ENCODE assay signal across 19 cellular contexts in the genomic region with DNA sequence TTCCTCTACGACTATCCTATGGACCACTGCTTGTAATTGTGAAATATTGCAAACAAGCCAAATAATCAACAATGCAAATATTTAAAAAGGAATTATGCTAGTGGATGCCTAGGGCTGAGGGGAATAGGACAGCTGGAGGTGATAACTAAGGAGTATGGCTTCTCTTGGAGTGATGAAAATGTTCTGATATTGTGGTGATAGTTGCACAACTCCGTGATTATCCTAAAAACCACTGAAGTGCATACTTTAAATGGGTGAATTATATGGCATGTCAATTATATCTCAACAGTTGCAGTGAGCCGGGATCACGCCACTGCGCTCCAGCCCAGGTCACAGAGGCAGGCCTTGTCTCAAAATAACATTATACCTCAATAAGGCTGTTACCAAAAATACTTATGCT.
"Had no signal": no experiment of that assay in that cellular context is flagged by ENCODE, and none has a peak within 500 bp of the region (broad histone marks: within the 10 kb centered on the region; RNA-seq: fewer than 3 reads in every experiment).

No MANE protein-coding gene starts in this region.

- H3K4me1 ChIP-seq: colonic mucosa, foreskin keratinocyte, thyroid gland had no signal

- H3K4me2 ChIP-seq: smooth muscle cell had no signal

- H3K9me3 ChIP-seq: colonic mucosa, mucosa of descending colon, pancreas, suprapubic skin, thyroid gland had no signal

- H3K27ac ChIP-seq: colonic mucosa, foreskin keratinocyte, pancreas, suprapubic skin, thyroid gland had no signal

- H3K27me3 ChIP-seq: colonic mucosa, foreskin keratinocyte, pancreas, suprapubic skin, thyroid gland had no signal

- H3K4me3 ChIP-seq: colonic mucosa, mucosa of descending colon, pancreas, smooth muscle cell, suprapubic skin, thyroid gland had no signal

- DNase-seq: cerebellar nuclear complex; colonic mucosa; effector CD8-positive, alpha-beta T cell; foreskin keratinocyte; islet precursor cell; mammary epithelial cell; mucosa of descending colon; naive thymus-derived CD8-positive, alpha-beta T cell; occipital lobe; pancreas; right cardiac atrium; stimulated activated CD4-positive, alpha-beta T cell treated with anti-CD3 and anti-CD28 coated beads, Interleukin-4, amount 100 ng/mL, for 1 hour; stimulated activated CD8-positive, alpha-beta memory T cell treated with anti-CD3 and anti-CD28 coated beads, Interleukin-4, amount 100 ng/mL, for 48 hours; stimulated activated naive CD8-positive, alpha-beta T cell treated with anti-CD3 and anti-CD28 coated beads, Interleukin-15, Interleukin-2, amounts not matched to agents 100 U/mL and 50 U/mL, for 24 hours; thyroid gland had no signal

- ATAC-seq: foreskin keratinocyte; left lobe of liver; naive thymus-derived CD8-positive, alpha-beta T cell; right cardiac atrium; stimulated activated effector memory CD8-positive, alpha-beta T cell treated with anti-CD3 and anti-CD28 coated beads, Interleukin-12 subunit alpha, Interleukin-12 subunit beta, amount 100 ng/mL, for 72 hours; stimulated activated naive CD8-positive, alpha-beta T cell treated with anti-CD3 and anti-CD28 coated beads, Interleukin-15, Interleukin-2, amounts not matched to agents 100 U/mL and 50 U/mL, for 24 hours had no signal

- FAIRE-seq: pancreas had no signal

- H3K36me3 ChIP-seq: colonic mucosa, pancreas, suprapubic skin, thyroid gland had no signal
